In genomic region chr7:150404785-150405583, GRCh38 we compare ENCODE assay signal across 8 cellular contexts.
DNase-seq lines count a peak whose midpoint lies in the region; ATAC-seq lines count a peak whose summit lies in the region.

No MANE protein-coding gene starts in this region.

- no peaks in the 10 kb centered on the region for H3K9me3 Mint-ChIP-seq in activated naive CD4-positive, alpha-beta T cell treated with anti-CD3 and anti-CD28 coated beads, Interleukin-2, amount 10 ng/mL, durations not matched to agents 7 days and 5 days

- CTCF ChIA-PET in activated naive CD4-positive, alpha-beta T cell treated with anti-CD3 and anti-CD28 coated beads, Interleukin-2, amount 10 ng/mL, durations not matched to agents 7 days and 5 days (lab: Charles Lee) = interaction anchor here (0.7 to 2.3 kb wide), 14 partner anchors 11 to 336 kb away, joined by 3 to 22 read pairs (median 5); partner anchors contain the start of gene ZNF775

- no peaks in the 10 kb centered on the region for H3K27me3 Mint-ChIP-seq in activated naive CD4-positive, alpha-beta T cell treated with anti-CD3 and anti-CD28 coated beads, Interleukin-2, amount 10 ng/mL, durations not matched to agents 7 days and 5 days

- peaks cover 50% of the 10 kb centered on the region for H3K4me1 Mint-ChIP-seq in activated naive CD4-positive, alpha-beta T cell treated with anti-CD3 and anti-CD28 coated beads, Interleukin-2, amount 10 ng/mL, durations not matched to agents 7 days and 5 days

- H3K36me3 Mint-ChIP-seq in activated naive CD4-positive, alpha-beta T cell treated with anti-CD3 and anti-CD28 coated beads, Interleukin-2, amount 10 ng/mL, durations not matched to agents 7 days and 5 days = peaks cover 16% of the 10 kb centered on the region

- peak overlapping the region; percentile 80 for H3K4me3 Mint-ChIP-seq in activated naive CD4-positive, alpha-beta T cell treated with anti-CD3 and anti-CD28 coated beads, Interleukin-2, amount 10 ng/mL, durations not matched to agents 7 days and 5 days

- DNase-seq in EH (ENCODE audit: low read depth) = peak; percentile 85
- peak; percentile 23 for DNase-seq in KG1 (lab: John Stamatoyannopoulos, UW)
- DNase-seq in SHP77 (lab: John Stamatoyannopoulos, UW) = peak; percentile 65 to 69
- peak; percentile 86 for DNase-seq in activated naive CD4-positive, alpha-beta T cell treated with anti-CD3 and anti-CD28 coated beads, Interleukin-2, amount 10 ng/mL, durations not matched to agents 7 days and 5 days
- DNase-seq in germinal center (ENCODE audit: low spot score) = peak; percentile 86
- DNase-seq in nucleus accumbens (lab: John Stamatoyannopoulos, UW) = peak; percentile 35 to 92 (median 80)
- peak; percentile 50 to 95 (median 84) for DNase-seq in substantia nigra (lab: John Stamatoyannopoulos, UW)

- H3K27ac ChIP-seq in substantia nigra (ENCODE audit: low read depth, low read length, poor library complexity, severe bottlenecking) = peak overlapping the region; percentile 80

- H3K27ac Mint-ChIP-seq in activated naive CD4-positive, alpha-beta T cell treated with anti-CD3 and anti-CD28 coated beads, Interleukin-2, amount 10 ng/mL, durations not matched to agents 7 days and 5 days = peak overlapping the region; percentile 95

- ATAC-seq in GM21717 (IDR thresholded peaks at IDR 0.05; ENCODE audit: unreplicated experiment) = peak; percentile 53

Comparison
In these comparisons a context has a peak if more than half of its experiments do, and no peak if none do; other contexts are left out.
1. Peak in every context shown above with its lines: DNase-seq, ATAC-seq and H3K27ac ChIP-seq.
2. DNase-seq: peak in every context shown above with its lines; median percentile 86 in activated naive CD4-positive, alpha-beta T cell treated with anti-CD3 and anti-CD28 coated beads, Interleukin-2, amount 10 ng/mL, durations not matched to agents 7 days and 5 days; 86 in germinal center; 85 in EH; 84 in substantia nigra; 80 in nucleus accumbens; 67 in SHP77; 23 in KG1.